ENCODE assay signal across 9 cellular contexts in the genomic region with DNA sequence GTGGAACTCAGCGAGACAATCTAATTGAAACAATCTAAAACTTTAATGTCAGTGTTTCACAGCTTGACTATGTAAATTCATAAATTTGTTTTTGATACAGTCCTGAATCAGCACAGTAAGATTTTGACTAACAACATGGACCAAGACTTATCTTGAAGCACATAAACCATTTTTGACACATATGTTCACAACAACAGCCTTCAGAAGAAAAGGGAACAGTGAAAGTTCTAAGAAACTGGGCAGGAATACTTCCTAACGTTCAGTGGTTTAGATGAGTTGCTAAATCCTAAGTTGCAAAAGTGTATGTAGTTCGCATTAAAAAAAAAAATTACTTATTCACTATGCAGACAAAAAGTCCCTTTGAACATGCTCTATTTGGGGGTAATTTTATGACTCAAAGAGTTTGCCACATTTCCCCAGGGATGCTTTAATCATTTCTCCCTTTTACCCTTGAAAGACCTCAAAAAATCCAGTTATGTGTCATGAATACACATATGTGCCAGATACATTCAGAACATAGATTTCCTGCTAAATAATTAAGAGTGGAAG.
DNase-seq lines count a peak whose midpoint lies in the region; ATAC-seq and TF ChIP-seq lines count a peak whose summit lies in the region.
"Had no signal": no experiment of that assay in that cellular context is flagged by ENCODE, and none has a peak within 500 bp of the region (broad histone marks: within the 10 kb centered on the region; RNA-seq: fewer than 3 reads in every experiment).

No MANE protein-coding gene starts in this region.

- ATAC-seq in GM18858 (IDR thresholded peaks at IDR 0.05; ENCODE audit: unreplicated experiment) (peak; percentile 67), GM21576 (IDR thresholded peaks at IDR 0.05; ENCODE audit: unreplicated experiment) (peak; percentile 61), HG03457 (IDR thresholded peaks at IDR 0.05; ENCODE audit: unreplicated experiment) (peak; percentile 54)

- intact Hi-C loops in ascending aorta (cut with DNase I): no loop called here

- TF ChIP-seq CTCF in ascending aorta (IDR thresholded peaks at IDR 0.05): no peak

- H3K36me3 ChIP-seq in adipocyte (ENCODE audit: control insufficient read depth, insufficient read depth, low read length, severe bottlenecking): no peaks in the 10 kb centered on the region
- H3K36me3 ChIP-seq in ascending aorta: no peaks in the 10 kb centered on the region
- H3K36me3 ChIP-seq: cardiac muscle cell had no signal

- H3K4me1 ChIP-seq in adipocyte (ENCODE audit: control insufficient read depth, insufficient read depth, low read length) (peaks cover 22% of the 10 kb centered on the region), ascending aorta (no peaks in the 10 kb centered on the region)

- H3K9me3 ChIP-seq in adipocyte (ENCODE audit: control insufficient read depth, low read length) (peaks cover 8% of the 10 kb centered on the region), ascending aorta (peaks cover 0 to 9% of the 10 kb centered on the region in 2 donors)

- H3K27me3 ChIP-seq in adipocyte (replicated peaks; ENCODE audit: control insufficient read depth, insufficient read depth, low read length) (no peaks in the 10 kb centered on the region), ascending aorta (no peaks in the 10 kb centered on the region)
- H3K27me3 ChIP-seq: cardiac muscle cell had no signal

- no peak overlapping the region for H3K9ac ChIP-seq in adipocyte (ENCODE audit: low read length)

- H3K27ac ChIP-seq in ascending aorta: no peak overlapping the region
- H3K27ac ChIP-seq: cardiac muscle cell had no signal

- H3K4me3 ChIP-seq in adipocyte (ENCODE audit: low read length) (peak overlapping the region; percentile 16), ascending aorta (no peak overlapping the region)
- H3K4me3 ChIP-seq: cardiac muscle cell had no signal

- DNase-seq in adipocyte (ENCODE audit: low read depth) (no peak), T-helper 9 cell (no peak), ascending aorta (ENCODE audit: low spot score in 2 of 2) (no peak), midbrain (lab: John Stamatoyannopoulos, UW) (no peak)
- no peak for DNase-seq in stimulated activated naive CD4-positive, alpha-beta T cell treated with Interleukin-2 at 50 U/mL for 16 hours (lab: John Stamatoyannopoulos, UW)
